32 cellular contexts compared by ENCODE assay signal in the genomic region with DNA sequence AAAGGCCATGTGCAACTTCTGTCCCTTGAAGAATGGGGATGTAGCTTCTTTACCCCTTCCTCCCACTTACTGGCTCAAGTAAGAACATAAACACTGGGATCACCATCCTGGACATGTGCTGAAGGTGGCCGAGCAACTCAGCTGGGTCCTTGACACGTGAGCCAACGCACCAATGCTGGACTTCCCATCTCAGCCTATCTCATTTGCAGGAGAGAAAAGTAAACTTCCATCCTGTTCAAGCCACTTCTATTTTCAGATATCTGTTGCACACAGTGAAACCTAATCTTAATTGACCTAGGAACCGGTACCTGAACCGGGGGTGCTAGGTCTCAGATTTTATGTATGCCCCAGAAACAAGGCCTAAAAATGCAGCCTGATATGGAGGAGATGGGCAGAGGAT.
"Had no signal": no experiment of that assay in that cellular context is flagged by ENCODE, and none has a peak within 500 bp of the region (broad histone marks: within the 10 kb centered on the region; RNA-seq: fewer than 3 reads in every experiment).

No MANE protein-coding gene starts in this region.

- ATAC-seq: activated CD4-positive, alpha-beta T cell treated with anti-CD3 and anti-CD28 coated beads for 36 hours; activated CD4-positive, CD25-positive, alpha-beta regulatory T cell treated with anti-CD3 and anti-CD28 coated beads, Interleukin-2, amount 50 U/mL, for 24 hours; activated CD8-positive, alpha-beta memory T cell treated with anti-CD3 and anti-CD28 coated beads, Interleukin-2, amount 10 ng/mL, durations not matched to agents 7 days and 5 days; activated CD8-positive, alpha-beta T cell treated with anti-CD3 and anti-CD28 coated beads, Interleukin-2, amount 10 ng/mL, durations not matched to agents 7 days and 5 days; effector memory CD8-positive, alpha-beta T cell; T-helper 17 cell had no signal

- FAIRE-seq: bronchial epithelial cell, colon, endothelial cell of umbilical vein, frontal cortex had no signal

- H3K4me3 Mint-ChIP-seq: activated B cell treated with CpG ODN at 0.5 μM for 24 hours; activated CD4-positive, alpha-beta memory T cell treated with anti-CD3 and anti-CD28 coated beads for 36 hours; activated CD4-positive, alpha-beta T cell treated with anti-CD3 and anti-CD28 coated beads for 36 hours; activated CD4-positive, alpha-beta T cell treated with anti-CD3 and anti-CD28 coated beads, Interleukin-2, amount 10 ng/mL, durations not matched to agents 24 days and 14 days; activated CD8-positive, alpha-beta memory T cell treated with anti-CD3 and anti-CD28 coated beads, Interleukin-2, amount 10 ng/mL, durations not matched to agents 7 days and 5 days; activated CD8-positive, alpha-beta T cell treated with anti-CD3 and anti-CD28 coated beads, Interleukin-2, amount 10 ng/mL, durations not matched to agents 7 days and 5 days; activated naive CD4-positive, alpha-beta T cell treated with anti-CD3 and anti-CD28 coated beads, Interleukin-2, amount 10 ng/mL, durations not matched to agents 7 days and 5 days; activated naive CD8-positive, alpha-beta T cell treated with anti-CD3 and anti-CD28 coated beads, Interleukin-2, amount 10 ng/mL, durations not matched to agents 7 days and 5 days; activated T-cell treated with anti-CD3 and anti-CD28 coated beads, Interleukin-2, amount 50 U/mL, for 24 hours; activated T-helper 17 cell treated with anti-CD3 and anti-CD28 coated beads, Interleukin-2, amount 50 U/mL, for 72 hours; effector memory CD8-positive, alpha-beta T cell; T-helper 17 cell; T-helper 2 cell treated with Interferon-gamma antibody and Interleukin-4, amounts not matched to agents 5 μg/mL and 100 μg/mL, for 36 hours had no signal

- H3K27ac ChIP-seq: ascending aorta, brain microvascular endothelial cell, epithelial cell of prostate had no signal

- H3K4me1 ChIP-seq: ascending aorta had no signal

- H3K27me3 ChIP-seq: ascending aorta, brain microvascular endothelial cell had no signal

- H3K36me3 ChIP-seq: brain microvascular endothelial cell had no signal

- H3K27me3 Mint-ChIP-seq: activated B cell treated with CpG ODN at 0.5 μM for 24 hours; activated CD4-positive, alpha-beta memory T cell treated with anti-CD3 and anti-CD28 coated beads for 36 hours; activated CD4-positive, alpha-beta T cell treated with anti-CD3 and anti-CD28 coated beads for 36 hours; activated CD4-positive, alpha-beta T cell treated with anti-CD3 and anti-CD28 coated beads, Interleukin-2, amount 10 ng/mL, durations not matched to agents 24 days and 14 days; activated CD8-positive, alpha-beta memory T cell treated with anti-CD3 and anti-CD28 coated beads, Interleukin-2, amount 10 ng/mL, durations not matched to agents 7 days and 5 days; activated naive CD4-positive, alpha-beta T cell treated with anti-CD3 and anti-CD28 coated beads, Interleukin-2, amount 10 ng/mL, durations not matched to agents 7 days and 5 days; activated naive CD8-positive, alpha-beta T cell treated with anti-CD3 and anti-CD28 coated beads, Interleukin-2, amount 10 ng/mL, durations not matched to agents 7 days and 5 days; activated T-cell treated with anti-CD3 and anti-CD28 coated beads, Interleukin-2, amount 50 U/mL, for 24 hours; activated T-helper 17 cell treated with anti-CD3 and anti-CD28 coated beads, Interleukin-2, amount 50 U/mL, for 72 hours; effector memory CD8-positive, alpha-beta T cell; T-helper 17 cell had no signal

- H3K27ac Mint-ChIP-seq: activated B cell treated with CpG ODN at 0.5 μM for 24 hours; activated CD4-positive, alpha-beta memory T cell treated with anti-CD3 and anti-CD28 coated beads for 36 hours; activated CD4-positive, alpha-beta T cell treated with anti-CD3 and anti-CD28 coated beads for 36 hours; activated CD4-positive, alpha-beta T cell treated with anti-CD3 and anti-CD28 coated beads, Interleukin-2, amount 10 ng/mL, durations not matched to agents 24 days and 14 days; activated CD8-positive, alpha-beta memory T cell treated with anti-CD3 and anti-CD28 coated beads, Interleukin-2, amount 10 ng/mL, durations not matched to agents 7 days and 5 days; activated CD8-positive, alpha-beta T cell treated with anti-CD3 and anti-CD28 coated beads, Interleukin-2, amount 10 ng/mL, durations not matched to agents 7 days and 5 days; activated naive CD4-positive, alpha-beta T cell treated with anti-CD3 and anti-CD28 coated beads, Interleukin-2, amount 10 ng/mL, durations not matched to agents 7 days and 5 days; activated naive CD8-positive, alpha-beta T cell treated with anti-CD3 and anti-CD28 coated beads, Interleukin-2, amount 10 ng/mL, durations not matched to agents 7 days and 5 days; activated T-cell treated with anti-CD3 and anti-CD28 coated beads, Interleukin-2, amount 50 U/mL, for 24 hours; T-helper 2 cell treated with Interferon-gamma antibody and Interleukin-4, amounts not matched to agents 5 μg/mL and 100 μg/mL, for 36 hours had no signal

- H3K9me3 ChIP-seq: ascending aorta had no signal

- DNase-seq: activated B cell treated with CpG ODN at 0.5 μM for 24 hours; activated CD4-positive, alpha-beta memory T cell treated with anti-CD3 and anti-CD28 coated beads for 36 hours; activated CD4-positive, alpha-beta T cell treated with anti-CD3 and anti-CD28 coated beads for 36 hours; activated CD4-positive, alpha-beta T cell treated with anti-CD3 and anti-CD28 coated beads, Interleukin-2, amount 10 ng/mL, durations not matched to agents 24 days and 14 days; activated CD8-positive, alpha-beta memory T cell treated with anti-CD3 and anti-CD28 coated beads, Interleukin-2, amount 10 ng/mL, durations not matched to agents 7 days and 5 days; activated CD8-positive, alpha-beta memory T cell treated with anti-CD3 and anti-CD28 coated beads, Interleukin-2, amount 50 U/mL, for 4 hours; activated CD8-positive, alpha-beta T cell treated with anti-CD3 and anti-CD28 coated beads, Interleukin-2, amount 10 ng/mL, durations not matched to agents 7 days and 5 days; activated effector memory CD4-positive, alpha-beta T cell treated with anti-CD3 and anti-CD28 coated beads, Interleukin-2, amount 50 U/mL, for 16 hours; activated naive CD4-positive, alpha-beta T cell treated with anti-CD3 and anti-CD28 coated beads, Interleukin-2, amount 10 ng/mL, durations not matched to agents 7 days and 5 days; activated naive CD8-positive, alpha-beta T cell treated with anti-CD3 and anti-CD28 coated beads, Interleukin-2, amount 10 ng/mL, durations not matched to agents 7 days and 5 days; activated T-cell treated with anti-CD3 and anti-CD28 coated beads, Interleukin-2, amount 50 U/mL, for 24 hours; brain microvascular endothelial cell; caudate nucleus; cortex of kidney; dermis blood vessel endothelial cell; effector CD4-positive, alpha-beta T cell; effector memory CD8-positive, alpha-beta T cell; foreskin fibroblast; T-helper 1 cell; T-helper 17 cell; T1000; WERI-Rb-1 had no signal

- H3K9me3 Mint-ChIP-seq: activated B cell treated with CpG ODN at 0.5 μM for 24 hours; activated CD4-positive, alpha-beta memory T cell treated with anti-CD3 and anti-CD28 coated beads for 36 hours; activated CD4-positive, alpha-beta T cell treated with anti-CD3 and anti-CD28 coated beads, Interleukin-2, amount 10 ng/mL, durations not matched to agents 24 days and 14 days; activated naive CD4-positive, alpha-beta T cell treated with anti-CD3 and anti-CD28 coated beads, Interleukin-2, amount 10 ng/mL, durations not matched to agents 7 days and 5 days; activated naive CD4-positive, alpha-beta T cell treated with anti-CD3 and anti-CD28 coated beads, Interleukin-2, amount 50 U/mL, for 72 hours; activated naive CD8-positive, alpha-beta T cell treated with anti-CD3 and anti-CD28 coated beads, Interleukin-2, amount 10 ng/mL, durations not matched to agents 7 days and 5 days; activated T-cell treated with anti-CD3 and anti-CD28 coated beads, Interleukin-2, amount 50 U/mL, for 24 hours; activated T-helper 17 cell treated with anti-CD3 and anti-CD28 coated beads, Interleukin-2, amount 50 U/mL, for 72 hours; effector memory CD8-positive, alpha-beta T cell; T-helper 2 cell treated with Interferon-gamma antibody and Interleukin-4, amounts not matched to agents 5 μg/mL and 100 μg/mL, for 36 hours had no signal

- H3K4me1 Mint-ChIP-seq: activated B cell treated with CpG ODN at 0.5 μM for 24 hours; activated CD4-positive, alpha-beta T cell treated with anti-CD3 and anti-CD28 coated beads for 36 hours; activated CD4-positive, alpha-beta T cell treated with anti-CD3 and anti-CD28 coated beads, Interleukin-2, amount 10 ng/mL, durations not matched to agents 24 days and 14 days; activated CD8-positive, alpha-beta memory T cell treated with anti-CD3 and anti-CD28 coated beads, Interleukin-2, amount 10 ng/mL, durations not matched to agents 7 days and 5 days; activated naive CD4-positive, alpha-beta T cell treated with anti-CD3 and anti-CD28 coated beads, Interleukin-2, amount 10 ng/mL, durations not matched to agents 7 days and 5 days; activated naive CD8-positive, alpha-beta T cell treated with anti-CD3 and anti-CD28 coated beads, Interleukin-2, amount 10 ng/mL, durations not matched to agents 7 days and 5 days; activated T-helper 17 cell treated with anti-CD3 and anti-CD28 coated beads, Interleukin-2, amount 50 U/mL, for 72 hours had no signal

- H3K4me3 ChIP-seq: ascending aorta had no signal
